ENCODE assay signal across 9 cellular contexts in genomic region chr17:81398855-81399451, GRCh38. TPM values are rescaled to one million over a fixed set of nuclear protein-coding genes. Genes with fewer than 3 reads are reported as not detected.
DNase-seq lines count a peak whose midpoint lies in the region; ATAC-seq, FAIRE-seq and TF ChIP-seq lines count a peak whose summit lies in the region.
"Had no signal": no experiment of that assay in that cellular context is flagged by ENCODE, and none has a peak within 500 bp of the region (broad histone marks: within the 10 kb centered on the region; RNA-seq: fewer than 3 reads in every experiment).

No MANE protein-coding gene starts in this region.

- in situ Hi-C loops in Caki2 (cut with HindIII; ENCODE audit: low pct_unique_long_range_greater_than_20kb, low sequenced_read_pairs): no loop called here

- DNase-seq in Caki2 (ENCODE audit: low read depth) (peak; percentile 42), PC-3 (peak; percentile 33), endothelial cell of umbilical vein (ENCODE audit: low read depth, low spot score) (peak; percentile 39), ovary (no peak), NCI-H1105 (lab: John Stamatoyannopoulos, UW) (no peak), DMS153 (lab: John Stamatoyannopoulos, UW) (no peak), NCI-H1417 treated with DMSO at 0.1 percent for 48 hours (lab: John Stamatoyannopoulos, UW) (no peak)

- FAIRE-seq in endothelial cell of umbilical vein (lab: Jason Lieb, UNC): peak; percentile 18

- no peaks in the 10 kb centered on the region for H3K9me1 ChIP-seq in endothelial cell of umbilical vein (replicated peaks; ENCODE audit: control insufficient read depth, extremely low read depth, insufficient read depth, low read length)

- ATAC-seq in PC-3 (no peak), HG03097 (IDR thresholded peaks at IDR 0.05; ENCODE audit: low FRiP score, unreplicated experiment) (no peak)

- POLR2A ChIA-PET in PC-3 (lab: Charles Lee; ENCODE audit: unreplicated experiment): no interaction called here
- POLR2A ChIA-PET in endothelial cell of umbilical vein (lab: Charles Lee): no interaction called here

- peak overlapping the region; percentile 100 for H3K4me2 ChIP-seq in PC-3 (ENCODE audit: low read length)
- H3K4me2 ChIP-seq in endothelial cell of umbilical vein (ENCODE audit: insufficient read depth, low read length): peak overlapping the region; percentile 91
- H3K4me2 ChIP-seq: KMS-11 had no signal

- CTCF ChIA-PET in PC-3 (lab: Charles Lee) (no interaction called here), endothelial cell of umbilical vein (lab: Charles Lee) (interaction anchor here (1.1 to 7.3 kb wide), 3 partner anchors 31 to 85 kb away, joined by 5 to 58 read pairs (median 9); no protein-coding TSS in a partner anchor)

- H3K27me3 ChIP-seq in PC-3 (ENCODE audit: low read length) (no peaks in the 10 kb centered on the region), endothelial cell of umbilical vein (ENCODE audit: control insufficient read depth in 2 of 2, insufficient read depth in 2 of 2, low read length in 2 of 2) (no peaks in the 10 kb centered on the region), ovary (no peaks in the 10 kb centered on the region)

- H3K4me3 ChIP-seq in PC-3 (ENCODE audit: low read length) (peak overlapping the region; percentile 98), endothelial cell of umbilical vein (replicated peaks in 1 of 3; ENCODE audit: insufficient read depth in 1 of 3, low read depth in 1 of 3, low read length in 3 of 3) (peak overlapping the region; percentile 46 to 76 (median 65)), ovary (peak overlapping the region; percentile 75)

- H3F3A ChIP-seq in PC-3 (ENCODE audit: low read length, unreplicated experiment): no peaks in the 10 kb centered on the region

- no peak for TF ChIP-seq EP300 in ovary (IDR thresholded peaks at IDR 0.05)

- H3K4me1 ChIP-seq in PC-3 (ENCODE audit: insufficient read depth, low read length) (peaks cover 21% of the 10 kb centered on the region), endothelial cell of umbilical vein (ENCODE audit: control insufficient read depth, extremely low read depth, insufficient read depth, low read length) (peaks cover 31% of the 10 kb centered on the region), ovary (ENCODE audit: insufficient read depth) (peaks cover 20% of the 10 kb centered on the region)

- H3K79me2 ChIP-seq in PC-3 (ENCODE audit: low read length): peaks cover 84% of the 10 kb centered on the region
- H3K79me2 ChIP-seq in endothelial cell of umbilical vein (ENCODE audit: control insufficient read depth, insufficient read depth, low read length): peaks cover 38% of the 10 kb centered on the region

- BruUV-seq in PC-3 (replicated peaks; lab: Mats Ljungman, UMichigan) (no TSS peak), endothelial cell of umbilical vein (replicated peaks; lab: Mats Ljungman, UMichigan) (no TSS peak)

- peak overlapping the region; percentile 80 for H3K27ac ChIP-seq in PC-3 (ENCODE audit: low read length)
- H3K27ac ChIP-seq in endothelial cell of umbilical vein (ENCODE audit: insufficient read depth, low read depth, low read length): peak overlapping the region; percentile 85
- H3K27ac ChIP-seq in ovary: peak overlapping the region; percentile 85 to 94
- H3K27ac ChIP-seq: KMS-11 had no signal

- H2AFZ ChIP-seq in PC-3 (ENCODE audit: low read length) (peak overlapping the region; percentile 71; the same call in 1 of the 2 replicates), endothelial cell of umbilical vein (ENCODE audit: low read depth, low read length) (peak overlapping the region; percentile 2)

- H3K9ac ChIP-seq in PC-3 (ENCODE audit: low read length) (peak overlapping the region; percentile 95), endothelial cell of umbilical vein (replicated peaks; ENCODE audit: extremely low read depth, insufficient read depth, low read length) (peak overlapping the region; percentile 81)
- H3K9ac ChIP-seq: KMS-11 had no signal

- no peak for TF ChIP-seq CTCF in PC-3 (conservative IDR thresholded peaks at IDR 0.05; ENCODE audit: low read depth, low read length)
- no peak for TF ChIP-seq CTCF in endothelial cell of umbilical vein (IDR thresholded peaks at IDR 0.05; ENCODE audit: extremely low read depth in 1 of 2, insufficient read depth in 1 of 2, low read depth in 1 of 2, low read length in 2 of 2)
- TF ChIP-seq CTCF in ovary (IDR thresholded peaks at IDR 0.05): no peak

- intact Hi-C loops in PC-3 (cut with micrococcal nuclease) (loop anchor here (10.0 kb wide), 2 partner anchors 116 to 144 kb away; partner anchors contain the start of gene ACTG1), endothelial cell of umbilical vein (cut with micrococcal nuclease) (no loop called here), ovary (cut with DNase I) (loop anchor here in 3 of 4 donors (5.0 to 10.0 kb wide), 3 partner anchors 104 to 142 kb away; partner anchors contain the start of genes ACTG1 (in 1 of the 3) and SLC38A10 (in 1 of the 3))

- H3K9me3 ChIP-seq in PC-3 (ENCODE audit: low read length) (no peaks in the 10 kb centered on the region), endothelial cell of umbilical vein (replicated peaks; ENCODE audit: control insufficient read depth, insufficient read depth, low read length) (no peaks in the 10 kb centered on the region), ovary (no peaks in the 10 kb centered on the region)

- no peaks in the 10 kb centered on the region for H4K20me1 ChIP-seq in PC-3 (ENCODE audit: low read length)
- no peaks in the 10 kb centered on the region for H4K20me1 ChIP-seq in endothelial cell of umbilical vein (replicated peaks; ENCODE audit: control insufficient read depth, extremely low read depth, insufficient read depth, low read length)

- no peaks in the 10 kb centered on the region for H3K9me2 ChIP-seq in PC-3 (replicated peaks; ENCODE audit: low read length)

- WGBS in ovary, 3 donors: 1 to 3% (median 3%) methylated on average over 36 to 47 of the region's 51 CpGs

- H3K36me3 ChIP-seq in PC-3 (ENCODE audit: low read depth, low read length): no peaks in the 10 kb centered on the region
- H3K36me3 ChIP-seq in endothelial cell of umbilical vein (ENCODE audit: control insufficient read depth in 2 of 2, extremely low read depth in 1 of 2, insufficient read depth in 2 of 2, low read length in 2 of 2): no peaks in the 10 kb centered on the region
- no peaks in the 10 kb centered on the region for H3K36me3 ChIP-seq in ovary

- TF ChIP-seq POLR2A in endothelial cell of umbilical vein (IDR thresholded peaks at IDR 0.05; ENCODE audit: low read depth, low read length) (no peak), ovary (IDR thresholded peaks at IDR 0.05) (no peak)

- dilution Hi-C loops in endothelial cell of umbilical vein (cut with MboI; ENCODE audit: extremely low pct_ligation_motif_present, low sequenced_read_pairs): no loop called here

TF ChIP-seq in endothelial cell of umbilical vein, 7 proteins besides CTCF, POLR2A, EP300 and RAD21:
- TF ChIP-seq POLR2AphosphoS5 (IDR thresholded peaks at IDR 0.05; ENCODE audit: insufficient read depth, low read depth, low read length) (peak; percentile 5), MYC (IDR thresholded peaks at IDR 0.05; ENCODE audit: low read depth, low read length) (no peak)

RNA-seq across cellular contexts. Expression of gene BAHCC1, which starts 3.7 kb away (rescaled TPM):
- total RNA-seq in Caki2 (2014; rRNA removed; shearing (Covaris generic); ENCODE audit: low replicate concordance): 4.4 and 11.9 TPM in 2 replicates
- total RNA-seq in PC-3 (2014; rRNA removed): 9.9 and 16.9 TPM in 2 replicates
- total RNA-seq in endothelial cell of umbilical vein: 10.3 and 11.6 TPM in 2 replicates
- 4.7 and 7.1 TPM in 2 replicates for polyA plus RNA-seq in endothelial cell of umbilical vein
- 3.4 and 5.1 TPM in 2 replicates for polyA plus RNA-seq in endothelial cell of umbilical vein (2011; cell fraction: cytosol; rRNA removed)
- 15.2 and 19.3 TPM in 2 replicates for polyA plus RNA-seq in endothelial cell of umbilical vein (2011; cell fraction: nucleus; rRNA removed)
- polyA plus RNA-seq in endothelial cell of umbilical vein (2012): 3.5 and 3.7 TPM in 2 replicates
- 7.4 and 14.0 TPM in 2 replicates for polyA minus RNA-seq in endothelial cell of umbilical vein
- 8.7 TPM for polyA minus RNA-seq in endothelial cell of umbilical vein (2011; cell fraction: cytosol; rRNA and poly(A)+ RNA removed)
- 3.3 and 10.0 TPM in 2 replicates for polyA minus RNA-seq in endothelial cell of umbilical vein (2011; cell fraction: nucleus; rRNA and poly(A)+ RNA removed)
- total RNA-seq in ovary: 10 to 100 TPM in 6 of 7 donors, 1 to 10 TPM in 1; 7.6 to 31.9 (median 24.2) TPM
- polyA plus RNA-seq in ovary: 10 to 100 TPM in 1 of 2 donors, 1 to 10 TPM in 1; 1.9 to 16.0 TPM

Comparison
In these comparisons a context has a peak if more than half of its experiments do, and no peak if none do; other contexts are left out.
1. DNase-seq: peak in Caki2 (single experiment), PC-3 (single experiment) and endothelial cell of umbilical vein (single experiment); none in ovary (0 of 5), NCI-H1105 (single experiment), DMS153 (single experiment) and NCI-H1417 treated with DMSO at 0.1 percent for 48 hours (single experiment).
2. Peak in every context shown above with its lines, with median percentiles within 50 percentile points of each other: H3K27ac ChIP-seq and H3K4me3 ChIP-seq.